1 cellular context compared by ENCODE assay signal in genomic region chr17:67517335-67517734, GRCh38.
TF ChIP-seq lines count a peak whose summit lies in the region.

No MANE protein-coding gene starts in this region.

TF ChIP-seq in HEK293, 187 proteins besides CTCF, POLR2A, EP300 and RAD21 (continued from another document):
- no peak for TF ChIP-seq ZBTB11 (tag by site-specific recombination; conservative IDR thresholded peaks at IDR 0.05; ENCODE audit: low read depth)
- TF ChIP-seq ZNF664 (tag by site-specific recombination; IDR thresholded peaks at IDR 0.05) = no peak
- TF ChIP-seq RBAK (tag by site-specific recombination; IDR thresholded peaks at IDR 0.05) = no peak
- TF ChIP-seq KLF7 (tag by site-specific recombination; IDR thresholded peaks at IDR 0.05; ENCODE audit: borderline replicate concordance) = no peak
- TF ChIP-seq ZNF26 (tag by site-specific recombination; IDR thresholded peaks at IDR 0.05) = no peak
- no peak for TF ChIP-seq ZSCAN23 (tag by site-specific recombination; IDR thresholded peaks at IDR 0.05)
